Comparison of ENCODE assay signal across 8 cellular contexts in the genomic region with DNA sequence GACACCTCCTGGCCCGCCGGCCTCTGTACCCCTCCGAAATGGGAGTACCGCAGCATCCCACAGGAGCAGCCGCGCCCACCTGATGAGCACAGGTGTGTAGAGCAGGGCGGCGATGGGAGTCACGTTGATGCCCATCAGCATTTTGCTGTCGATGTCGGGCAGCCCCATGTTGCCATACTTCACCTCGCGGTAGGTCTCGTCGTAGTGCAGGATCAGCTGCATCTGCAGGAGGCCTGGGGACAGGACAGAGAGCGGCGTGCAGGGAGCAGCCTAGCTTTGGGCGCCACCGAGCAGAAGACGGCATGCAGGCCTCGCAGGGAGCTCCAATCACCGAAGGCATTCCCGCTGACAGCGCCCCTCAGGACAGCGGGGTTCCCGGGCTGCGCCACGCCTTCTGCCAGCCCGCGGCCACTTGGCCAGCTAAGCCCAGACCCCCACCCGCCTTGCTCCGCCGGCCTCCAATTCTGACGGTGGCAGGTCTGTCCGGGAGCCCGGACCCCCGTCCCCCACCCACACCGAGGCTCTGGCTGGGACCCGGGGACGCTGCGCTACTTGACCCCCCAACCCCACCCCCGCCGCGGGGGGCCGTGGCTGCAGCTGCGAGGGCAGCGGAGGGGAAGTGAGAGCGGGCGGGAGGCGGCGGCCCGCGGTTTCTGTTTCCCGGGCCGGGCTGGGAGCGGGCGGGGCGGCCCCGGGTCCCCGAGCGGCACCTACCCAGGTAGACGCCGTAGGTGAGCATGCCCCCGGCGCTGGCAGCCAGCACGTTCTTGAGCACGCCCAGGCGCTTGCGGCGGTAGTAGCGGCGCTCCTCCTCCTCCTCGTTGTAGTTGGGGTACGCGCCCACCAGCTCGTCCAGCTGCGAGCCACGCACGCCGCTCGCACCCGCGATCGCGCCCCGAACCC. TPM values are rescaled to one million over a fixed set of nuclear protein-coding genes. Genes with fewer than 3 reads are reported as not detected.
DNase-seq lines count a peak whose midpoint lies in the region; ATAC-seq and TF ChIP-seq lines count a peak whose summit lies in the region.

No MANE protein-coding gene starts in this region.

- TF ChIP-seq POLR2A in suprapubic skin (IDR thresholded peaks at IDR 0.05), result no peak

- no peaks in the 10 kb centered on the region for H3K9me3 ChIP-seq in muscle layer of colon (ENCODE audit: low read length)
- no peaks in the 10 kb centered on the region for H3K9me3 ChIP-seq in suprapubic skin

- TF ChIP-seq EP300 in suprapubic skin (IDR thresholded peaks at IDR 0.05), result no peak

- CTCF ChIA-PET in activated CD4-positive, alpha-beta T cell treated with anti-CD3 and anti-CD28 coated beads for 36 hours (lab: Charles Lee), result interaction anchor here (0.7 to 0.8 kb wide), 2 partner anchors 9 to 490 kb away, joined by 3 to 4 read pairs; no protein-coding TSS in a partner anchor

- no peak overlapping the region for H3K9ac ChIP-seq in muscle layer of colon (ENCODE audit: low read length)

- POLR2A ChIA-PET in activated CD4-positive, alpha-beta T cell treated with anti-CD3 and anti-CD28 coated beads for 36 hours (lab: Charles Lee), result no interaction called here

- DNase-seq in LNCaP clone FGC (ENCODE audit: low read depth), result no peak
- peak; percentile 68 for DNase-seq in activated CD4-positive, alpha-beta T cell treated with anti-CD3 and anti-CD28 coated beads for 36 hours
- DNase-seq in ecto neural progenitor cell (ENCODE audit: low spot score), result peak; percentile 72
- peak; percentile 68 to 85 for DNase-seq in suprapubic skin (ENCODE audit: low spot score in 2 of 2)
- DNase-seq in NCI-H187 (lab: John Stamatoyannopoulos, UW), result no peak

- intact Hi-C loops in activated CD4-positive, alpha-beta T cell treated with anti-CD3 and anti-CD28 coated beads for 36 hours (cut with DNase I, micrococcal nuclease), result loop anchor here (2.0 to 10.0 kb wide), 4 partner anchors 34 to 761 kb away; a partner anchor contains a TSS

- H3K9me3 Mint-ChIP-seq in activated CD4-positive, alpha-beta T cell treated with anti-CD3 and anti-CD28 coated beads for 36 hours (ENCODE audit: low read depth), result no peaks in the 10 kb centered on the region

- H3K36me3 ChIP-seq in muscle layer of colon (ENCODE audit: insufficient read depth, low read length), result no peaks in the 10 kb centered on the region
- H3K36me3 ChIP-seq in suprapubic skin, result peaks cover 1% of the 10 kb centered on the region

- peak; percentile 38 for ATAC-seq in GM21390 (IDR thresholded peaks at IDR 0.05; ENCODE audit: unreplicated experiment)
- ATAC-seq in activated CD4-positive, alpha-beta T cell treated with anti-CD3 and anti-CD28 coated beads for 36 hours, result peak; percentile 69

- H3K27me3 ChIP-seq in muscle layer of colon (ENCODE audit: control insufficient read depth in 1 of 2, insufficient read depth in 2 of 2, low read length in 2 of 2) (no peaks in the 10 kb centered on the region), suprapubic skin (no peaks in the 10 kb centered on the region)

- H3K27me3 Mint-ChIP-seq in activated CD4-positive, alpha-beta T cell treated with anti-CD3 and anti-CD28 coated beads for 36 hours, result no peaks in the 10 kb centered on the region

- peaks cover 17% of the 10 kb centered on the region for H3K4me1 Mint-ChIP-seq in activated CD4-positive, alpha-beta T cell treated with anti-CD3 and anti-CD28 coated beads for 36 hours

- no peaks in the 10 kb centered on the region for H3K36me3 Mint-ChIP-seq in activated CD4-positive, alpha-beta T cell treated with anti-CD3 and anti-CD28 coated beads for 36 hours (ENCODE audit: low read depth)

- peak overlapping the region; percentile 73 for H3K4me3 Mint-ChIP-seq in activated CD4-positive, alpha-beta T cell treated with anti-CD3 and anti-CD28 coated beads for 36 hours

- H3K4me1 ChIP-seq in muscle layer of colon (ENCODE audit: insufficient read depth, low read length), result no peaks in the 10 kb centered on the region
- H3K4me1 ChIP-seq in suprapubic skin, result peaks cover 17% of the 10 kb centered on the region

- TF ChIP-seq CTCF in C4-2B (conservative IDR thresholded peaks at IDR 0.05) (no peak), LNCaP clone FGC (IDR thresholded peaks at IDR 0.05; ENCODE audit: control insufficient read depth, extremely low read depth, insufficient read depth) (no peak), suprapubic skin (IDR thresholded peaks at IDR 0.05) (no peak)

- H3K27ac ChIP-seq in C4-2B (peak overlapping the region; percentile 60), muscle layer of colon (ENCODE audit: low read depth, low read length) (peak overlapping the region; percentile 14), suprapubic skin (peak overlapping the region; percentile 60)

- H3K4me3 ChIP-seq in LNCaP clone FGC (ENCODE audit: low read depth, low read length) (peak overlapping the region; percentile 58), muscle layer of colon (ENCODE audit: low read depth in 1 of 2, low read length in 2 of 2) (peak overlapping the region; percentile 43 to 54), suprapubic skin (peak overlapping the region; percentile 80)

- WGBS in suprapubic skin, result 37% methylated on average over 28 of the region's 86 CpGs

- H3K27ac Mint-ChIP-seq in activated CD4-positive, alpha-beta T cell treated with anti-CD3 and anti-CD28 coated beads for 36 hours, result peak overlapping the region; percentile 51

RNA-seq across cellular contexts. Expression of a gene that starts 0.7 kb away (rescaled TPM):
- 10 to 100 TPM; 16.3 to 16.7 TPM for total RNA-seq in activated CD4-positive, alpha-beta T cell treated with anti-CD3 and anti-CD28 coated beads for 36 hours
- 10 to 100 TPM; 22.7 to 34.3 (median 28.1) TPM for total RNA-seq in suprapubic skin

RNA-seq across cellular contexts. Expression of a gene that starts 6.9 kb away (rescaled TPM):
- not detected for total RNA-seq in activated CD4-positive, alpha-beta T cell treated with anti-CD3 and anti-CD28 coated beads for 36 hours
- 1 to 10 TPM; 3.2 to 6.4 (median 5.9) TPM for total RNA-seq in suprapubic skin

RNA-seq across cellular contexts. Expression of a gene that starts 27.3 kb away (rescaled TPM):
- 100 to 1,000 TPM; 108 to 113 TPM for total RNA-seq in activated CD4-positive, alpha-beta T cell treated with anti-CD3 and anti-CD28 coated beads for 36 hours
- 100 to 1,000 TPM in 3 of 4 donors, 10 to 100 TPM in 1; 90.8 to 155 (median 148) TPM for total RNA-seq in suprapubic skin

RNA-seq across cellular contexts. Expression of a gene that starts 35.6 kb away (rescaled TPM):
- 100 to 1,000 TPM; 117 to 151 TPM for total RNA-seq in activated CD4-positive, alpha-beta T cell treated with anti-CD3 and anti-CD28 coated beads for 36 hours
- 10 to 100 TPM; 19.4 to 50.9 (median 41.2) TPM for total RNA-seq in suprapubic skin

Comparison
In these comparisons a context has a peak if more than half of its experiments do, and no peak if none do; other contexts are left out.
1. DNase-seq: peak in activated CD4-positive, alpha-beta T cell treated with anti-CD3 and anti-CD28 coated beads for 36 hours (single experiment), ecto neural progenitor cell (single experiment) and suprapubic skin (2 of 2); none in LNCaP clone FGC (single experiment) and NCI-H187 (0 of 2).
2. Peak in every context shown above with its lines, with median percentiles within 50 percentile points of each other: H3K27ac ChIP-seq and H3K4me3 ChIP-seq.